Comparison of ENCODE assay signal across 8 cellular contexts in genomic region chr11:65078151-65078550, GRCh38. TPM values are rescaled to one million over a fixed set of nuclear protein-coding genes. Genes with fewer than 3 reads are reported as not detected.
DNase-seq lines count a peak whose midpoint lies in the region; ATAC-seq and TF ChIP-seq lines count a peak whose summit lies in the region.

No MANE protein-coding gene starts in this region.

- H4K20me1 ChIP-seq in neural cell (ENCODE audit: insufficient read depth): no peaks in the 10 kb centered on the region

- H3K27ac ChIP-seq in effector memory CD4-positive, alpha-beta T cell (ENCODE audit: insufficient read depth, low read length, poor library complexity, severe bottlenecking): no peak overlapping the region
- H3K27ac ChIP-seq in neural cell (ENCODE audit: low read length): no peak overlapping the region
- H3K27ac ChIP-seq in upper lobe of left lung: no peak overlapping the region

- TF ChIP-seq CTCF in neural cell (IDR thresholded peaks at IDR 0.05; ENCODE audit: poor library complexity, severe bottlenecking): peak; percentile 36
- peak; percentile 59 to 80 (median 64) for TF ChIP-seq CTCF in upper lobe of left lung (IDR thresholded peaks at IDR 0.05)

- TF ChIP-seq POLR2A in upper lobe of left lung (IDR thresholded peaks at IDR 0.05): no peak

- H3K4me2 ChIP-seq in neural cell (ENCODE audit: low read length): no peak overlapping the region

- no peak overlapping the region for H3K4me3 ChIP-seq in effector memory CD4-positive, alpha-beta T cell (ENCODE audit: insufficient read depth, low read depth, low read length, poor library complexity, severe bottlenecking)
- H3K4me3 ChIP-seq in neural cell (ENCODE audit: low read length): no peak overlapping the region
- no peak overlapping the region for H3K4me3 ChIP-seq in upper lobe of left lung

- no peaks in the 10 kb centered on the region for H3K9me2 ChIP-seq in neural cell (ENCODE audit: insufficient read depth, low read length)

- no peaks in the 10 kb centered on the region for H3K36me3 ChIP-seq in effector memory CD4-positive, alpha-beta T cell (ENCODE audit: control insufficient read depth, insufficient read depth, low read length)
- no peaks in the 10 kb centered on the region for H3K36me3 ChIP-seq in neural cell (ENCODE audit: insufficient read depth, low read length)
- no peaks in the 10 kb centered on the region for H3K36me3 ChIP-seq in upper lobe of left lung

- 63 to 83% methylated on average over 1 to 3 of the region's 3 CpGs for WGBS in upper lobe of left lung, 2 donors

- TF ChIP-seq EP300 in neural cell (conservative IDR thresholded peaks at IDR 0.05; ENCODE audit: poor library complexity, severe bottlenecking): no peak
- no peak for TF ChIP-seq EP300 in upper lobe of left lung (IDR thresholded peaks at IDR 0.05)

- H3F3A ChIP-seq in neural cell (ENCODE audit: insufficient read depth, low read length, poor library complexity, severe bottlenecking): no peaks in the 10 kb centered on the region

- H3K79me2 ChIP-seq in neural cell (replicated peaks; ENCODE audit: insufficient read depth, low read length): peaks cover 6% of the 10 kb centered on the region

- H3K9me3 ChIP-seq in effector memory CD4-positive, alpha-beta T cell (ENCODE audit: control insufficient read depth, low read length): no peaks in the 10 kb centered on the region
- H3K9me3 ChIP-seq in neural cell (ENCODE audit: low read length) (no peaks in the 10 kb centered on the region), upper lobe of left lung (no peaks in the 10 kb centered on the region)

- H3K9ac ChIP-seq in neural cell (ENCODE audit: low read length): no peak overlapping the region

- no peaks in the 10 kb centered on the region for H3K4me1 ChIP-seq in effector memory CD4-positive, alpha-beta T cell (ENCODE audit: control insufficient read depth, insufficient read depth, low read length, poor library complexity, severe bottlenecking)
- peaks cover 0 to 2% (median under 1%) of the 10 kb centered on the region in 4 donors for H3K4me1 ChIP-seq in upper lobe of left lung

- TF ChIP-seq RAD21 in neural cell (conservative IDR thresholded peaks at IDR 0.05): no peak

- no peak overlapping the region for H2AFZ ChIP-seq in neural cell (ENCODE audit: low read depth, low read length)

- no peaks in the 10 kb centered on the region for H3K27me3 ChIP-seq in effector memory CD4-positive, alpha-beta T cell (replicated peaks; ENCODE audit: control insufficient read depth, insufficient read depth, low read length, poor library complexity, severe bottlenecking)
- H3K27me3 ChIP-seq in neural cell (ENCODE audit: insufficient read depth, low read depth, low read length) (no peaks in the 10 kb centered on the region), upper lobe of left lung (no peaks in the 10 kb centered on the region)

- DNase-seq in NCI-H146 (lab: John Stamatoyannopoulos, UW) (peak; percentile 38), NCI-H146 treated with DMSO at 0.1 percent for 48 hours (lab: John Stamatoyannopoulos, UW; ENCODE audit: unreplicated experiment) (no peak), NAMALWA (ENCODE audit: low spot score) (peak; percentile 79), upper lobe of left lung (peak in 1 of 2 donors; percentile 52)
- peak; percentile 78 for DNase-seq in activated CD4-positive, alpha-beta T cell treated with anti-CD3 and anti-CD28 coated beads for 48 hours
- DNase-seq in effector memory CD4-positive, alpha-beta T cell: peak; percentile 28 to 56 (median 46)

- peak; percentile 63 to 79 for ATAC-seq in upper lobe of left lung (ENCODE audit: low FRiP score in 2 of 2)
- no peak for ATAC-seq in HG03342 (IDR thresholded peaks at IDR 0.05; ENCODE audit: unreplicated experiment)

TF ChIP-seq in neural cell, 6 proteins besides CTCF, POLR2A, EP300 and RAD21:
- TF ChIP-seq EZH2 (IDR thresholded peaks at IDR 0.05; ENCODE audit: borderline replicate concordance, insufficient read depth, low read length, poor library complexity, severe bottlenecking): no peak
- peak; percentile 34 for TF ChIP-seq SMC3 (conservative IDR thresholded peaks at IDR 0.05; ENCODE audit: poor library complexity)
TF ChIP-seq in neural cell: peak in this region for 1.

RNA-seq across cellular contexts. Expression of gene CDCA5, which starts 5.7 kb away (rescaled TPM):
- 2.3 and 2.4 TPM in 2 replicates for polyA plus RNA-seq in neural cell
- polyA minus RNA-seq in neural cell: 0.49 and 0.69 TPM in 2 replicates
- total RNA-seq in upper lobe of left lung: 1 to 10 TPM; 1.0 to 4.4 (median 1.8) TPM

RNA-seq across cellular contexts. Expression of gene ZFPL1, which starts 5.9 kb away (rescaled TPM):
- 39.7 and 42.0 TPM in 2 replicates for polyA plus RNA-seq in neural cell
- 18.3 and 19.9 TPM in 2 replicates for polyA minus RNA-seq in neural cell
- 10 to 100 TPM; 21.4 to 39.8 (median 34.6) TPM for total RNA-seq in upper lobe of left lung

RNA-seq across cellular contexts. Expression of gene VPS51, which starts 17.9 kb away (rescaled TPM):
- 230 and 313 TPM in 2 replicates for polyA plus RNA-seq in neural cell
- 124 and 237 TPM in 2 replicates for polyA minus RNA-seq in neural cell
- total RNA-seq in upper lobe of left lung: 100 to 1,000 TPM; 102 to 531 (median 175) TPM

RNA-seq across cellular contexts. Expression of gene NAALADL1, which starts 19.8 kb away (rescaled TPM):
- polyA plus RNA-seq in neural cell: not detected in 2 replicates
- not detected in 2 replicates for polyA minus RNA-seq in neural cell
- 10 to 100 TPM in 2 of 6 donors, 1 to 10 TPM in 4; 5.9 to 27.2 (median 9.1) TPM for total RNA-seq in upper lobe of left lung

RNA-seq across cellular contexts. Expression of gene TM7SF2, which starts 33.5 kb away (rescaled TPM):
- polyA plus RNA-seq in neural cell: 78.4 and 99.5 TPM in 2 replicates
- polyA minus RNA-seq in neural cell: 70.7 and 78.2 TPM in 2 replicates
- total RNA-seq in upper lobe of left lung: 10 to 100 TPM; 36.8 to 82.7 (median 45.5) TPM
